ENCODE assay signal across 18 cellular contexts in genomic region chr2:67880291-67880761, GRCh38.
DNase-seq lines count a peak whose midpoint lies in the region; ATAC-seq and TF ChIP-seq lines count a peak whose summit lies in the region.
"Had no signal": no experiment of that assay in that cellular context is flagged by ENCODE, and none has a peak within 500 bp of the region (broad histone marks: within the 10 kb centered on the region; RNA-seq: fewer than 3 reads in every experiment).

No MANE protein-coding gene starts in this region.

- peaks cover 5% of the 10 kb centered on the region for H3K27me3 ChIP-seq in left ventricle myocardium inferior (ENCODE audit: low read depth)
- H3K27me3 ChIP-seq in Peyer's patch, result no peaks in the 10 kb centered on the region
- H3K27me3 ChIP-seq: right lobe of liver, suprapubic skin had no signal

- H3K27ac ChIP-seq in left ventricle myocardium inferior (replicated peaks) (no peak overlapping the region), Peyer's patch (no peak overlapping the region)
- H3K27ac ChIP-seq: right lobe of liver, suprapubic skin had no signal

- H3K4me3 ChIP-seq in left ventricle myocardium inferior (no peak overlapping the region), Peyer's patch (no peak overlapping the region)
- H3K4me3 ChIP-seq: mucosa of descending colon, right lobe of liver, suprapubic skin had no signal

- no peak for TF ChIP-seq POLR2A in Peyer's patch (IDR thresholded peaks at IDR 0.05)

- DNase-seq in left ventricle myocardium superior (peak; percentile 30), left ventricle myocardium inferior (no peak), cerebellar nuclear complex (lab: John Stamatoyannopoulos, UW) (peak; percentile 47 to 67), left kidney (ENCODE audit: low read depth, low spot score) (peak; percentile 85), NCI-H1417 (lab: John Stamatoyannopoulos, UW) (no peak), Peyer's patch (no peak), NCI-H128 (lab: John Stamatoyannopoulos, UW; ENCODE audit: unreplicated experiment) (no peak), GM20000 (ENCODE audit: low spot score) (no peak)
- DNase-seq: activated CD8-positive, alpha-beta T cell treated with anti-CD3 and anti-CD28 coated beads, Interleukin-2, amount 10 ng/mL, durations not matched to agents 7 days and 5 days; activated naive CD4-positive, alpha-beta T cell treated with anti-CD3 and anti-CD28 coated beads, Interleukin-2, amount 50 U/mL, for 16 hours; DND-41; hippocampal formation; mucosa of descending colon; NCI-H1417 treated with DMSO at 0.1 percent for 48 hours; NCI-H774; right lobe of liver; T-helper 17 cell had no signal

- no peak for TF ChIP-seq CTCF in left ventricle myocardium inferior (IDR thresholded peaks at IDR 0.05; ENCODE audit: borderline replicate concordance)
- TF ChIP-seq CTCF in Peyer's patch (IDR thresholded peaks at IDR 0.05), result no peak
- TF ChIP-seq CTCF in GM20000 (IDR thresholded peaks at IDR 0.05; ENCODE audit: extremely low read depth, missing control alignments), result no peak

- H3K4me1 ChIP-seq in left ventricle myocardium inferior (peaks cover 5% of the 10 kb centered on the region), Peyer's patch (no peaks in the 10 kb centered on the region)
- H3K4me1 ChIP-seq: right lobe of liver had no signal

- H3K9me3 ChIP-seq in left ventricle myocardium inferior (replicated peaks) (no peaks in the 10 kb centered on the region), Peyer's patch (no peaks in the 10 kb centered on the region)
- H3K9me3 ChIP-seq: mucosa of descending colon, right lobe of liver, suprapubic skin had no signal

- no peak for ATAC-seq in left ventricle myocardium superior
- ATAC-seq: activated CD8-positive, alpha-beta T cell treated with anti-CD3 and anti-CD28 coated beads, Interleukin-2, amount 10 ng/mL, durations not matched to agents 7 days and 5 days; mucosa of descending colon; T-helper 17 cell had no signal

- intact Hi-C loops in left ventricle myocardium superior (cut with micrococcal nuclease) (no loop called here), left ventricle myocardium inferior (cut with micrococcal nuclease) (no loop called here)

- H3K36me3 ChIP-seq in left ventricle myocardium inferior (no peaks in the 10 kb centered on the region), Peyer's patch (no peaks in the 10 kb centered on the region)
- H3K36me3 ChIP-seq: right lobe of liver, suprapubic skin had no signal

Comparison
In these comparisons a context has a peak if more than half of its experiments do, and no peak if none do; other contexts are left out.
1. DNase-seq: peak in left ventricle myocardium superior (single experiment), cerebellar nuclear complex (2 of 2) and left kidney (single experiment); none in left ventricle myocardium inferior (single experiment), NCI-H1417 (0 of 3), Peyer's patch (0 of 3), NCI-H128 (single experiment) and GM20000 (single experiment).